24 cellular contexts compared by ENCODE assay signal in genomic region chr13:44792096-44792495, GRCh38.
"Had no signal": no experiment of that assay in that cellular context is flagged by ENCODE, and none has a peak within 500 bp of the region (broad histone marks: within the 10 kb centered on the region; RNA-seq: fewer than 3 reads in every experiment).

No MANE protein-coding gene starts in this region.

- FAIRE-seq: astrocyte, RCC 7860, TTC549 had no signal

- DNase-seq: activated B cell treated with CpG ODN at 0.5 μM for 24 hours; activated CD4-positive, alpha-beta memory T cell treated with anti-CD3 and anti-CD28 coated beads for 36 hours; activated CD4-positive, alpha-beta T cell treated with anti-CD3 and anti-CD28 coated beads for 1 hour; activated CD4-positive, alpha-beta T cell treated with anti-CD3 and anti-CD28 coated beads, Interleukin-2, amount 10 ng/mL, durations not matched to agents 24 days and 14 days; activated CD8-positive, alpha-beta memory T cell treated with anti-CD3 and anti-CD28 coated beads for 24 hours; activated effector memory CD4-positive, alpha-beta T cell treated with anti-CD3 and anti-CD28 coated beads, Interleukin-2, amount 50 U/mL, for 16 hours; activated naive CD4-positive, alpha-beta T cell treated with Interleukin-2 at 50 U/mL for 16 hours; activated naive CD8-positive, alpha-beta T cell treated with anti-CD3 and anti-CD28 coated beads, Interleukin-2, amount 50 U/mL, for 24 hours; activated T-cell treated with anti-CD3 and anti-CD28 coated beads, Interleukin-2, amount 50 U/mL, for 4 hours; amygdala; MV-4-11; NCI-H1092 treated with DMSO at 0.1 percent for 48 hours; NCI-H1417 treated with DMSO at 0.1 percent for 48 hours; NCI-H1694; NCI-H2029 treated with DMSO at 0.1 percent for 48 hours; NCI-H446; PC-3; SHP77; T-helper 17 cell; T-helper 9 cell had no signal

- ATAC-seq: activated naive CD4-positive, alpha-beta T cell treated with anti-CD3 and anti-CD28 coated beads, Interleukin-2, amount 50 U/mL, for 72 hours; activated naive CD8-positive, alpha-beta T cell treated with anti-CD3 and anti-CD28 coated beads, Interleukin-2, amount 50 U/mL, for 24 hours; activated T-cell treated with anti-CD3 and anti-CD28 coated beads, Interleukin-2, amount 50 U/mL, for 4 hours; PC-3; T-helper 17 cell had no signal
